Comparison of ENCODE assay signal across 33 cellular contexts in the genomic region with DNA sequence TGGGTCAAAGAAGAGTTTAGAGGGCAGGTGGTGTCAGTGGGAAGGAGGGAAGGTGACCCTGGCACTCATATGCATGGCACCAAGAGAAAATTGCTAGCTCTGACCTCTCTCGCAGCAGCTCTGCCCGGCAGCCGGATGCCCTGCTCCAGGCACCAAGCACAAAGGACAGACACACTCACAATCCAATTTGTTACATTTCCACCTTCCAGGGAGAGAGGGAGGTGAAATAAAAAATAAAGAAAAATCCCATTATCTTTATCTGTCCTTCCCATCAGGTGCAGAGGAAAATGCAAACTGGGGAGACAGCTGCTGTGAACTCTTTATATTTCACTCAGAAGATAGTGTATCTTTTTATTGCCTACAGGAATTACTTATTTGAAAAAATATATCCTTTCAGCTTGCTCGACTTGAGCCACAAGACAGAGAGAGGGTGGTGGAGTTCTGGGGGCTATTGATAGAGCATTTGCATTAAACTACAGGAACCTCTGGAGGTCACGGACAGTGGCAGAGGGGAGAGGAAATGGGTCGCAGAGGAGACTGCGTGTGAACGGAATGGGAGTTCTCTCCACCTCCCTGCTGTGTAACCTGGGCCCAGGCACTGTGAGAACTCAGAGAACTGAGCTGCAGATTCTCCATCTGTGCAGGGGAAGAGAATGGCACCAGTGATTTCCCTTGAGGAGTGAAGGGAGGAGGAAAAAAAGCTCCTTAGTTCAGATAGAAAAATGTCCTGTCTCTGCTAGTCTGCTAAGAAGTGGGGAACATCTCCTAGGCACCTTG.
"Had no signal": no experiment of that assay in that cellular context is flagged by ENCODE, and none has a peak within 500 bp of the region (broad histone marks: within the 10 kb centered on the region; RNA-seq: fewer than 3 reads in every experiment).

No MANE protein-coding gene starts in this region.

- FAIRE-seq: astrocyte, bronchial epithelial cell had no signal

- H3K9me3 Mint-ChIP-seq: activated CD4-positive, alpha-beta T cell treated with anti-CD3 and anti-CD28 coated beads, Interleukin-2, amount 10 ng/mL, durations not matched to agents 7 days and 5 days; activated naive CD4-positive, alpha-beta T cell treated with anti-CD3 and anti-CD28 coated beads, Interleukin-2, amount 50 U/mL, for 24 hours; activated T-cell treated with anti-CD3 and anti-CD28 coated beads, Interleukin-2, amount 50 U/mL, for 24 hours; activated T-helper 2 cell treated with anti-CD3 and anti-CD28 coated beads, Interferon-gamma antibody, Interleukin-2, Interleukin-4, amounts not matched to agents 10 μg/mL and 5 μg/mL and 100 μg/mL, durations not matched to agents 14 hours and 24 hours and 36 hours had no signal

- H3K36me3 ChIP-seq: adrenal gland, MG63, SJSA1 had no signal

- H3K36me3 Mint-ChIP-seq: activated naive CD4-positive, alpha-beta T cell treated with anti-CD3 and anti-CD28 coated beads, Interleukin-2, amount 50 U/mL, for 24 hours had no signal

- H3K27ac ChIP-seq: adrenal gland, body of pancreas, SJSA1 had no signal

- H3K27me3 ChIP-seq: adrenal gland, body of pancreas, MG63, SJSA1 had no signal

- H3K4me3 ChIP-seq: adrenal gland, body of pancreas, MG63, SJSA1 had no signal

- H3K4me1 ChIP-seq: adrenal gland, body of pancreas, SJSA1 had no signal

- DNase-seq: activated CD4-positive, alpha-beta T cell treated with anti-CD3 and anti-CD28 coated beads for 36 hours; activated CD4-positive, alpha-beta T cell treated with anti-CD3 and anti-CD28 coated beads, Interleukin-2, amount 10 ng/mL, durations not matched to agents 7 days and 5 days; activated CD4-positive, alpha-beta T cell treated with anti-CD3 and anti-CD28 coated beads, Interleukin-2, amount 50 U/mL, for 48 hours; activated CD8-positive, alpha-beta T cell treated with anti-CD3 and anti-CD28 coated beads, Interleukin-2, amount 10 ng/mL, durations not matched to agents 7 days and 5 days; activated gamma-delta T cell; activated naive CD4-positive, alpha-beta T cell treated with Interleukin-2 at 50 U/mL for 16 hours; activated T-cell treated with anti-CD3 and anti-CD28 coated beads, Interleukin-2, amount 50 U/mL, for 24 hours; body of pancreas; caudate nucleus; cerebellar nuclear complex; Kasumi-1; KG1; MG63; NCI-H1048; NCI-H1105 treated with DMSO at 0.1 percent for 48 hours; NCI-H1436; NCI-H1930; NCI-H2081 treated with DMSO at 0.1 percent for 48 hours; NCI-H510A; NCI-H526; NCI-H774; SHP77 treated with DMSO at 0.1 percent for 48 hours; SW 1271; T-helper 1 cell; T1000 had no signal

- ATAC-seq: activated CD4-positive, alpha-beta T cell treated with anti-CD3 and anti-CD28 coated beads for 36 hours; activated CD4-positive, CD25-positive, alpha-beta regulatory T cell treated with anti-CD3 and anti-CD28 coated beads, Interleukin-2, amount 50 U/mL, for 24 hours; activated CD8-positive, alpha-beta T cell treated with anti-CD3 and anti-CD28 coated beads, Interleukin-2, amount 10 ng/mL, durations not matched to agents 7 days and 5 days; body of pancreas; Panc1 had no signal

- H3K4me3 Mint-ChIP-seq: activated CD4-positive, alpha-beta T cell treated with anti-CD3 and anti-CD28 coated beads for 36 hours; activated CD4-positive, alpha-beta T cell treated with anti-CD3 and anti-CD28 coated beads, Interleukin-2, amount 10 ng/mL, durations not matched to agents 7 days and 5 days; activated CD8-positive, alpha-beta T cell treated with anti-CD3 and anti-CD28 coated beads, Interleukin-2, amount 10 ng/mL, durations not matched to agents 7 days and 5 days; activated naive CD4-positive, alpha-beta T cell treated with anti-CD3 and anti-CD28 coated beads, Interleukin-2, amount 50 U/mL, for 24 hours; activated T-cell treated with anti-CD3 and anti-CD28 coated beads, Interleukin-2, amount 50 U/mL, for 24 hours had no signal

- H3K4me1 Mint-ChIP-seq: activated CD4-positive, alpha-beta T cell treated with anti-CD3 and anti-CD28 coated beads for 36 hours; activated CD4-positive, alpha-beta T cell treated with anti-CD3 and anti-CD28 coated beads, Interleukin-2, amount 10 ng/mL, durations not matched to agents 7 days and 5 days; activated naive CD4-positive, alpha-beta T cell treated with anti-CD3 and anti-CD28 coated beads, Interleukin-2, amount 50 U/mL, for 24 hours had no signal

- H3K27ac Mint-ChIP-seq: activated CD4-positive, alpha-beta T cell treated with anti-CD3 and anti-CD28 coated beads for 36 hours; activated CD4-positive, alpha-beta T cell treated with anti-CD3 and anti-CD28 coated beads, Interleukin-2, amount 10 ng/mL, durations not matched to agents 7 days and 5 days; activated CD8-positive, alpha-beta T cell treated with anti-CD3 and anti-CD28 coated beads, Interleukin-2, amount 10 ng/mL, durations not matched to agents 7 days and 5 days; activated naive CD4-positive, alpha-beta T cell treated with anti-CD3 and anti-CD28 coated beads, Interleukin-2, amount 50 U/mL, for 24 hours; activated T-cell treated with anti-CD3 and anti-CD28 coated beads, Interleukin-2, amount 50 U/mL, for 24 hours; activated T-helper 2 cell treated with anti-CD3 and anti-CD28 coated beads, Interferon-gamma antibody, Interleukin-2, Interleukin-4, amounts not matched to agents 10 μg/mL and 5 μg/mL and 100 μg/mL, durations not matched to agents 14 hours and 24 hours and 36 hours had no signal

- H3K9me3 ChIP-seq: adrenal gland, body of pancreas, MG63, SJSA1 had no signal
